Comparison of ENCODE assay signal across 8 cellular contexts in the genomic region with DNA sequence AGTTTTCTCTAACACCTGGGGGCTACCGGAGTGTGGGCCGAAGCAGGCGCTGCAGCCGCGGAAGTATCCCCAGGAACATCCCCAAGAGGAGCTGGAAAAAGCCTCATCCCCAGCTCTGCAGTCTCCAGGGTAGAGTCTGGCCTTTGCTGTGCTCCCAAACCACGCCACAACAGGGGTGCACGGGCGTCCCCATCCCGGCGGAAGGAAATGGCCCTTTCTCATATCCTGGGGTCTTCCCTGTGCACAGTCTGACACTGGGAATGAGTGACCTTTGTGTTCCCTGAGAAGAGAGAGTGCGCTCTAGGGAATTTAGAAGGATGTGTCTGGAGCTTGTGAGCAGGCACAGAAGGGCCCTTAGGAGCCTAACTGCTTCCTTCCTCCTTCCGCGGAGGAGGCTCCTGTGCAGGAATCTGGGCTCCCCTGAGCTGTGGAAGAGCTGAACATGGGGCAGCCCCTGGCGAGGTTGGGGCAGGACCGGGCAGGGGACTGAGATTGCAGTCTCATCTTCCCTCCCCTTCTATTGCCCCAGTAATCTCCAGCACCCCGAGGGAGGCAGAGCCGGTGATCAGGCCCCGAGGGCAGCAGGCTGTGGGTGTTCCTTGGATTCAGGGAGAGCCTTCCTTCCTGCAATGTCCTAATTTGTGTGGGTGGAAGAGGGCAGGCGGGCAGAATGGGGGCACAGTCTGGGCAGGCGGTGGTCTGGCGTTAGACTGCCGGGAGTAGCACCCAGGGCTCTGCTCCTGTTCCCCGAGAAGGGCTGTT. TPM values are rescaled to one million over a fixed set of nuclear protein-coding genes. Genes with fewer than 3 reads are reported as not detected.
A peak's percentile ranks its signal among the peaks of the same experiment; 100 is the strongest.
DNase-seq lines count a peak whose midpoint lies in the region; ATAC-seq, FAIRE-seq and TF ChIP-seq lines count a peak whose summit lies in the region.

No MANE protein-coding gene starts in this region.

- intact Hi-C loops in dendritic cell treated with granulocyte-macrophage colony-stimulating factor and Interleukin-4, amounts not matched to agents 40 ng/mL and 50 ng/mL, for 4 days (cut with micrococcal nuclease): loop anchor here (1.0 kb wide), 1 partner anchor 8 kb away; no protein-coding TSS in a partner anchor

- H3K9me3 ChIP-seq in BLaER1: no peaks in the 10 kb centered on the region

- H3K27me3 ChIP-seq in BLaER1: no peaks in the 10 kb centered on the region

- H3K27me3 Mint-ChIP-seq in dendritic cell treated with granulocyte-macrophage colony-stimulating factor and Interleukin-4, amounts not matched to agents 40 ng/mL and 50 ng/mL, for 4 days: no peaks in the 10 kb centered on the region
- no peaks in the 10 kb centered on the region for H3K27me3 Mint-ChIP-seq in natural killer cell treated with Interleukin-12 subunit alpha and Interleukin-12 subunit beta and Interleukin-15 and Interleukin-18, amount 100 ng/mL, for 72 hours

- peak overlapping the region; percentile 94 for H3K27ac Mint-ChIP-seq in dendritic cell treated with granulocyte-macrophage colony-stimulating factor and Interleukin-4, amounts not matched to agents 40 ng/mL and 50 ng/mL, for 4 days
- H3K27ac Mint-ChIP-seq in natural killer cell treated with Interleukin-12 subunit alpha and Interleukin-12 subunit beta and Interleukin-15 and Interleukin-18, amount 100 ng/mL, for 72 hours: peak overlapping the region; percentile 89 to 90

- peak overlapping the region; percentile 93 for H3K4me3 Mint-ChIP-seq in dendritic cell treated with granulocyte-macrophage colony-stimulating factor and Interleukin-4, amounts not matched to agents 40 ng/mL and 50 ng/mL, for 4 days
- peak overlapping the region; percentile 93 for H3K4me3 Mint-ChIP-seq in natural killer cell treated with Interleukin-12 subunit alpha and Interleukin-12 subunit beta and Interleukin-15 and Interleukin-18, amount 100 ng/mL, for 72 hours

- H3K4me1 Mint-ChIP-seq in dendritic cell treated with granulocyte-macrophage colony-stimulating factor and Interleukin-4, amounts not matched to agents 40 ng/mL and 50 ng/mL, for 4 days (ENCODE audit: low read depth): peaks cover 62% of the 10 kb centered on the region
- peaks cover 9 to 21% of the 10 kb centered on the region in 2 donors for H3K4me1 Mint-ChIP-seq in natural killer cell treated with Interleukin-12 subunit alpha and Interleukin-12 subunit beta and Interleukin-15 and Interleukin-18, amount 100 ng/mL, for 72 hours (ENCODE audit: low read depth in 2 of 2)

- no peak for TF ChIP-seq CTCF in LNCaP clone FGC (IDR thresholded peaks at IDR 0.05; ENCODE audit: control insufficient read depth, extremely low read depth, insufficient read depth)

- H3K36me3 Mint-ChIP-seq in dendritic cell treated with granulocyte-macrophage colony-stimulating factor and Interleukin-4, amounts not matched to agents 40 ng/mL and 50 ng/mL, for 4 days (ENCODE audit: low read depth): peaks cover 63% of the 10 kb centered on the region
- no peaks in the 10 kb centered on the region for H3K36me3 Mint-ChIP-seq in natural killer cell treated with Interleukin-12 subunit alpha and Interleukin-12 subunit beta and Interleukin-15 and Interleukin-18, amount 100 ng/mL, for 72 hours

- H4K20me1 ChIP-seq in BLaER1: peaks cover 55% of the 10 kb centered on the region

- FAIRE-seq in frontal cortex (lab: Jason Lieb, UNC): no peak

- DNase-seq in LNCaP clone FGC (ENCODE audit: low read depth): no peak
- DNase-seq in natural killer cell treated with Interleukin-12 subunit alpha and Interleukin-12 subunit beta and Interleukin-15 and Interleukin-18, amount 100 ng/mL, for 72 hours (ENCODE audit: low spot score): no peak
- no peak for DNase-seq in occipital lobe (lab: John Stamatoyannopoulos, UW)
- DNase-seq in 8988T: no peak
- no peak for DNase-seq in frontal cortex (ENCODE audit: low spot score in 2 of 2)

- no peaks in the 10 kb centered on the region for H3K9me3 Mint-ChIP-seq in dendritic cell treated with granulocyte-macrophage colony-stimulating factor and Interleukin-4, amounts not matched to agents 40 ng/mL and 50 ng/mL, for 4 days
- H3K9me3 Mint-ChIP-seq in natural killer cell treated with Interleukin-12 subunit alpha and Interleukin-12 subunit beta and Interleukin-15 and Interleukin-18, amount 100 ng/mL, for 72 hours: no peaks in the 10 kb centered on the region

- H3K27ac ChIP-seq in BLaER1: peak overlapping the region; percentile 100

- peak overlapping the region; percentile 97 for H3K9ac ChIP-seq in BLaER1

- peaks cover 50% of the 10 kb centered on the region for H3K36me3 ChIP-seq in BLaER1

- ATAC-seq in natural killer cell treated with Interleukin-12 subunit alpha and Interleukin-12 subunit beta and Interleukin-15 and Interleukin-18, amount 100 ng/mL, for 72 hours: no peak
- ATAC-seq in GM21717 (IDR thresholded peaks at IDR 0.05; ENCODE audit: unreplicated experiment): no peak

- peak overlapping the region; percentile 99 for H3K4me3 ChIP-seq in BLaER1
- peak overlapping the region; percentile 80 for H3K4me3 ChIP-seq in LNCaP clone FGC (ENCODE audit: low read depth, low read length)

- H3K4me1 ChIP-seq in BLaER1: peaks cover 78% of the 10 kb centered on the region

- peak overlapping the region; percentile 100 for H3K4me2 ChIP-seq in BLaER1

RNA-seq across cellular contexts. Expression of a gene that starts 1.3 kb away (rescaled TPM):
- 10 to 100 TPM; 53.9 to 84.2 TPM for total RNA-seq in natural killer cell treated with Interleukin-12 subunit alpha and Interleukin-12 subunit beta and Interleukin-15 and Interleukin-18, amount 100 ng/mL, for 72 hours
- total RNA-seq in occipital lobe (26.8 TPM), frontal cortex (29.3 TPM)

RNA-seq across cellular contexts. Expression of a gene that starts 9.2 kb away (rescaled TPM):
- total RNA-seq in natural killer cell treated with Interleukin-12 subunit alpha and Interleukin-12 subunit beta and Interleukin-15 and Interleukin-18, amount 100 ng/mL, for 72 hours: 1 to 10 TPM; 4.0 to 5.1 TPM
- total RNA-seq in occipital lobe (10.6 TPM), frontal cortex (10.2 TPM)

RNA-seq across cellular contexts. Expression of a gene that starts 28.5 kb away (rescaled TPM):
- total RNA-seq in natural killer cell treated with Interleukin-12 subunit alpha and Interleukin-12 subunit beta and Interleukin-15 and Interleukin-18, amount 100 ng/mL, for 72 hours: not detected
- total RNA-seq in occipital lobe: 6.2 TPM
- 6.9 TPM for total RNA-seq in frontal cortex

RNA-seq across cellular contexts. Expression of a gene that starts 46.6 kb away (rescaled TPM):
- total RNA-seq in natural killer cell treated with Interleukin-12 subunit alpha and Interleukin-12 subunit beta and Interleukin-15 and Interleukin-18, amount 100 ng/mL, for 72 hours: 10 to 100 TPM in 1 of 2 donors, 1 to 10 TPM in 1; 2.9 to 12.6 TPM
- total RNA-seq in occipital lobe (7.3 TPM), frontal cortex (5.3 TPM)

RNA-seq across cellular contexts. Expression of a gene that starts 46.8 kb away (rescaled TPM):
- 10 to 100 TPM; 16.1 to 27.1 TPM for total RNA-seq in natural killer cell treated with Interleukin-12 subunit alpha and Interleukin-12 subunit beta and Interleukin-15 and Interleukin-18, amount 100 ng/mL, for 72 hours
- 11.7 TPM for total RNA-seq in occipital lobe
- total RNA-seq in frontal cortex: 13.5 TPM
